ENCODE assay signal across 1 cellular context in the genomic region with DNA sequence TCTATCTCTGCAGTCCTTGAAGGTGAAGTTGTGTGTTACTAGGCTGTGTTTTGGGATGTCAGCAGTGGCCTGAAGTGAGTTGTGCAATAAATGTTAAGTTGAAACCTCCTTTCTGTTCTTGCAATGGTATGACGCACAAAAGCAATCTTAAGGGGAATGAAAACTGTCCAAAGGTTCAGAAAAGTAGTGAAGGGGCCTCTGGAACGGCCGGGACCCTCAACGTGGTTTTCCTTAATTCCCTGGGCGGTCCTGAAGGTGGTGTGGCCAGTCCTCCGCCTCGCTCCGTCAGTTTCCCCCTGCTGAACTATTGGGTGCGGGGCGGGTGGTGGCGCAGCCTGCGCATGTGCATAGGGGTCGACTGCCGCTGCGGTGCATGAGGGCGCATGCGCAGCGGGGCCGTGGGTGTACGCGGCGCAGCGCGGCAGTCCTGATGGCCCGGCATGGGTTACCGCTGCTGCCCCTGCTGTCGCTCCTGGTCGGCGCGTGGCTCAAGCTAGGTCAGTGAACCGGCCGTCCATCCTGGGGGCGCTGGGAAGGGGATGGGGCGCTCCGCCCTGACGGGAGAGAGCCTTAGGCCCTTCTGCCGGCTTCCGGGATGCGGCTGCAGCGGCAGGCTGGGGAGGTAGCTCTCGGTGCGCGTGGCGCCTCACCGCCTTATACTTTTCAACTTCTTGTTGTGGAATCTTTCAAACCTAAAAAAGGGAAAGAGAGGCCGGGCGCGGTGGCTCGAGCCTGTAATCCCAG.
TF ChIP-seq lines count a peak whose summit lies in the region.

A gene (plus strand): TSS at position 405 of the 744 bp plus-strand sequence. CDS start 26 bp downstream, at position 431.

TF ChIP-seq in K562, 482 proteins besides CTCF, POLR2A, EP300 and RAD21 (continued from another document and continues in another):
- TF ChIP-seq RFX5 (IDR thresholded peaks at IDR 0.05; ENCODE audit: low read depth, low read length): no peak
- no peak for TF ChIP-seq HDAC3 (IDR thresholded peaks at IDR 0.05; ENCODE audit: borderline replicate concordance, partially characterized antibody)
- TF ChIP-seq, protein P1, sequence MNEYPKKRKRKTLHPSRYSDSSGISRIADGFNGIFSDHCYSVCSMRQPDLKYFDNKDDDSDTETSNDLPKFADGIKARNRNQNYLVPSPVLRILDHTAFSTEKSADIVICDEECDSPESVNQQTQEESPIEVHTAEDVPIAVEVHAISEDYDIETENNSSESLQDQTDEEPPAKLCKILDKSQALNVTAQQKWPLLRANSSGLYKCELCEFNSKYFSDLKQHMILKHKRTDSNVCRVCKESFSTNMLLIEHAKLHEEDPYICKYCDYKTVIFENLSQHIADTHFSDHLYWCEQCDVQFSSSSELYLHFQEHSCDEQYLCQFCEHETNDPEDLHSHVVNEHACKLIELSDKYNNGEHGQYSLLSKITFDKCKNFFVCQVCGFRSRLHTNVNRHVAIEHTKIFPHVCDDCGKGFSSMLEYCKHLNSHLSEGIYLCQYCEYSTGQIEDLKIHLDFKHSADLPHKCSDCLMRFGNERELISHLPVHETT (CRISPR knock-in tag; conservative IDR thresholded peaks at IDR 0.05 in 1 of 2, IDR thresholded peaks at IDR 0.05 in 1 of 2): no peak
- TF ChIP-seq HIVEP1 (CRISPR knock-in tag; IDR thresholded peaks at IDR 0.05): no peak
- TF ChIP-seq, protein P2, sequence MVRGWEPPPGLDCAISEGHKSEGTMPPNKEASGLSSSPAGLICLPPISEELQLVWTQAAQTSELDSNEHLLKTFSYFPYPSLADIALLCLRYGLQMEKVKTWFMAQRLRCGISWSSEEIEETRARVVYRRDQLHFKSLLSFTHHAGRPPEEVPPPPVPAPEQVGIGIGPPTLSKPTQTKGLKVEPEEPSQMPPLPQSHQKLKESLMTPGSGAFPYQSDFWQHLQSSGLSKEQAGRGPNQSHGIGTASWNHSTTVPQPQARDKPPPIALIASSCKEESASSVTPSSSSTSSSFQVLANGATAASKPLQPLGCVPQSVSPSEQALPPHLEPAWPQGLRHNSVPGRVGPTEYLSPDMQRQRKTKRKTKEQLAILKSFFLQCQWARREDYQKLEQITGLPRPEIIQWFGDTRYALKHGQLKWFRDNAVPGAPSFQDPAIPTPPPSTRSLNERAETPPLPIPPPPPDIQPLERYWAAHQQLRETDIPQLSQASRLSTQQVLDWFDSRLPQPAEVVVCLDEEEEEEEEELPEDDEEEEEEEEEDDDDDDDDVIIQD (CRISPR knock-in tag; IDR thresholded peaks at IDR 0.05): no peak
- TF ChIP-seq, protein P3, sequence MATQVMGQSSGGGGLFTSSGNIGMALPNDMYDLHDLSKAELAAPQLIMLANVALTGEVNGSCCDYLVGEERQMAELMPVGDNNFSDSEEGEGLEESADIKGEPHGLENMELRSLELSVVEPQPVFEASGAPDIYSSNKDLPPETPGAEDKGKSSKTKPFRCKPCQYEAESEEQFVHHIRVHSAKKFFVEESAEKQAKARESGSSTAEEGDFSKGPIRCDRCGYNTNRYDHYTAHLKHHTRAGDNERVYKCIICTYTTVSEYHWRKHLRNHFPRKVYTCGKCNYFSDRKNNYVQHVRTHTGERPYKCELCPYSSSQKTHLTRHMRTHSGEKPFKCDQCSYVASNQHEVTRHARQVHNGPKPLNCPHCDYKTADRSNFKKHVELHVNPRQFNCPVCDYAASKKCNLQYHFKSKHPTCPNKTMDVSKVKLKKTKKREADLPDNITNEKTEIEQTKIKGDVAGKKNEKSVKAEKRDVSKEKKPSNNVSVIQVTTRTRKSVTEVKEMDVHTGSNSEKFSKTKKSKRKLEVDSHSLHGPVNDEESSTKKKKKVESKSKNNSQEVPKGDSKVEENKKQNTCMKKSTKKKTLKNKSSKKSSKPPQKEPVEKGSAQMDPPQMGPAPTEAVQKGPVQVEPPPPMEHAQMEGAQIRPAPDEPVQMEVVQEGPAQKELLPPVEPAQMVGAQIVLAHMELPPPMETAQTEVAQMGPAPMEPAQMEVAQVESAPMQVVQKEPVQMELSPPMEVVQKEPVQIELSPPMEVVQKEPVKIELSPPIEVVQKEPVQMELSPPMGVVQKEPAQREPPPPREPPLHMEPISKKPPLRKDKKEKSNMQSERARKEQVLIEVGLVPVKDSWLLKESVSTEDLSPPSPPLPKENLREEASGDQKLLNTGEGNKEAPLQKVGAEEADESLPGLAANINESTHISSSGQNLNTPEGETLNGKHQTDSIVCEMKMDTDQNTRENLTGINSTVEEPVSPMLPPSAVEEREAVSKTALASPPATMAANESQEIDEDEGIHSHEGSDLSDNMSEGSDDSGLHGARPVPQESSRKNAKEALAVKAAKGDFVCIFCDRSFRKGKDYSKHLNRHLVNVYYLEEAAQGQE (CRISPR knock-in tag; IDR thresholded peaks at IDR 0.05; ENCODE audit: low read depth): no peak; the same call in none of the 2 replicates
- TF ChIP-seq, protein P4, sequence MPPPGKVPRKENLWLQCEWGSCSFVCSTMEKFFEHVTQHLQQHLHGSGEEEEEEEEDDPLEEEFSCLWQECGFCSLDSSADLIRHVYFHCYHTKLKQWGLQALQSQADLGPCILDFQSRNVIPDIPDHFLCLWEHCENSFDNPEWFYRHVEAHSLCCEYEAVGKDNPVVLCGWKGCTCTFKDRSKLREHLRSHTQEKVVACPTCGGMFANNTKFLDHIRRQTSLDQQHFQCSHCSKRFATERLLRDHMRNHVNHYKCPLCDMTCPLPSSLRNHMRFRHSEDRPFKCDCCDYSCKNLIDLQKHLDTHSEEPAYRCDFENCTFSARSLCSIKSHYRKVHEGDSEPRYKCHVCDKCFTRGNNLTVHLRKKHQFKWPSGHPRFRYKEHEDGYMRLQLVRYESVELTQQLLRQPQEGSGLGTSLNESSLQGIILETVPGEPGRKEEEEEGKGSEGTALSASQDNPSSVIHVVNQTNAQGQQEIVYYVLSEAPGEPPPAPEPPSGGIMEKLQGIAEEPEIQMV (tag; conservative IDR thresholded peaks at IDR 0.05; ENCODE audit: low read depth): no peak
- TF ChIP-seq ZNF445 (CRISPR knock-in tag; IDR thresholded peaks at IDR 0.05; ENCODE audit: low read depth): no peak
- TF ChIP-seq, protein P5, sequence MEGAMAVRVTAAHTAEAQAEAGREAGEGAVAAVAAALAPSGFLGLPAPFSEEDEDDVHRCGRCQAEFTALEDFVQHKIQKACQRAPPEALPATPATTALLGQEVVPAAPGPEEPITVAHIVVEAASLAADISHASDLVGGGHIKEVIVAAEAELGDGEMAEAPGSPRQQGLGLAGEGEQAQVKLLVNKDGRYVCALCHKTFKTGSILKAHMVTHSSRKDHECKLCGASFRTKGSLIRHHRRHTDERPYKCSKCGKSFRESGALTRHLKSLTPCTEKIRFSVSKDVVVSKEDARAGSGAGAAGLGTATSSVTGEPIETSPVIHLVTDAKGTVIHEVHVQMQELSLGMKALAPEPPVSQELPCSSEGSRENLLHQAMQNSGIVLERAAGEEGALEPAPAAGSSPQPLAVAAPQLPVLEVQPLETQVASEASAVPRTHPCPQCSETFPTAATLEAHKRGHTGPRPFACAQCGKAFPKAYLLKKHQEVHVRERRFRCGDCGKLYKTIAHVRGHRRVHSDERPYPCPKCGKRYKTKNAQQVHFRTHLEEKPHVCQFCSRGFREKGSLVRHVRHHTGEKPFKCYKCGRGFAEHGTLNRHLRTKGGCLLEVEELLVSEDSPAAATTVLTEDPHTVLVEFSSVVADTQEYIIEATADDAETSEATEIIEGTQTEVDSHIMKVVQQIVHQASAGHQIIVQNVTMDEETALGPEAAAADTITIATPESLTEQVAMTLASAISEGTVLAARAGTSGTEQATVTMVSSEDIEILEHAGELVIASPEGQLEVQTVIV (CRISPR knock-in tag; IDR thresholded peaks at IDR 0.05; ENCODE audit: borderline replicate concordance): no peak
- TF ChIP-seq SAFB (IDR thresholded peaks at IDR 0.05; ENCODE audit: borderline replicate concordance, low read depth, low read length): no peak
- no peak for TF ChIP-seq SLC30A9 (CRISPR knock-in tag; IDR thresholded peaks at IDR 0.05)
- TF ChIP-seq, protein P6, sequence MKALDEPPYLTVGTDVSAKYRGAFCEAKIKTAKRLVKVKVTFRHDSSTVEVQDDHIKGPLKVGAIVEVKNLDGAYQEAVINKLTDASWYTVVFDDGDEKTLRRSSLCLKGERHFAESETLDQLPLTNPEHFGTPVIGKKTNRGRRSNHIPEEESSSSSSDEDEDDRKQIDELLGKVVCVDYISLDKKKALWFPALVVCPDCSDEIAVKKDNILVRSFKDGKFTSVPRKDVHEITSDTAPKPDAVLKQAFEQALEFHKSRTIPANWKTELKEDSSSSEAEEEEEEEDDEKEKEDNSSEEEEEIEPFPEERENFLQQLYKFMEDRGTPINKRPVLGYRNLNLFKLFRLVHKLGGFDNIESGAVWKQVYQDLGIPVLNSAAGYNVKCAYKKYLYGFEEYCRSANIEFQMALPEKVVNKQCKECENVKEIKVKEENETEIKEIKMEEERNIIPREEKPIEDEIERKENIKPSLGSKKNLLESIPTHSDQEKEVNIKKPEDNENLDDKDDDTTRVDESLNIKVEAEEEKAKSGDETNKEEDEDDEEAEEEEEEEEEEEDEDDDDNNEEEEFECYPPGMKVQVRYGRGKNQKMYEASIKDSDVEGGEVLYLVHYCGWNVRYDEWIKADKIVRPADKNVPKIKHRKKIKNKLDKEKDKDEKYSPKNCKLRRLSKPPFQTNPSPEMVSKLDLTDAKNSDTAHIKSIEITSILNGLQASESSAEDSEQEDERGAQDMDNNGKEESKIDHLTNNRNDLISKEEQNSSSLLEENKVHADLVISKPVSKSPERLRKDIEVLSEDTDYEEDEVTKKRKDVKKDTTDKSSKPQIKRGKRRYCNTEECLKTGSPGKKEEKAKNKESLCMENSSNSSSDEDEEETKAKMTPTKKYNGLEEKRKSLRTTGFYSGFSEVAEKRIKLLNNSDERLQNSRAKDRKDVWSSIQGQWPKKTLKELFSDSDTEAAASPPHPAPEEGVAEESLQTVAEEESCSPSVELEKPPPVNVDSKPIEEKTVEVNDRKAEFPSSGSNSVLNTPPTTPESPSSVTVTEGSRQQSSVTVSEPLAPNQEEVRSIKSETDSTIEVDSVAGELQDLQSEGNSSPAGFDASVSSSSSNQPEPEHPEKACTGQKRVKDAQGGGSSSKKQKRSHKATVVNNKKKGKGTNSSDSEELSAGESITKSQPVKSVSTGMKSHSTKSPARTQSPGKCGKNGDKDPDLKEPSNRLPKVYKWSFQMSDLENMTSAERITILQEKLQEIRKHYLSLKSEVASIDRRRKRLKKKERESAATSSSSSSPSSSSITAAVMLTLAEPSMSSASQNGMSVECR (CRISPR knock-in tag; IDR thresholded peaks at IDR 0.05): no peak; the same call in 1 of the 2 replicates
- TF ChIP-seq HDAC6 (IDR thresholded peaks at IDR 0.05; ENCODE audit: low read depth, low read length): no peak
- TF ChIP-seq, protein P7, sequence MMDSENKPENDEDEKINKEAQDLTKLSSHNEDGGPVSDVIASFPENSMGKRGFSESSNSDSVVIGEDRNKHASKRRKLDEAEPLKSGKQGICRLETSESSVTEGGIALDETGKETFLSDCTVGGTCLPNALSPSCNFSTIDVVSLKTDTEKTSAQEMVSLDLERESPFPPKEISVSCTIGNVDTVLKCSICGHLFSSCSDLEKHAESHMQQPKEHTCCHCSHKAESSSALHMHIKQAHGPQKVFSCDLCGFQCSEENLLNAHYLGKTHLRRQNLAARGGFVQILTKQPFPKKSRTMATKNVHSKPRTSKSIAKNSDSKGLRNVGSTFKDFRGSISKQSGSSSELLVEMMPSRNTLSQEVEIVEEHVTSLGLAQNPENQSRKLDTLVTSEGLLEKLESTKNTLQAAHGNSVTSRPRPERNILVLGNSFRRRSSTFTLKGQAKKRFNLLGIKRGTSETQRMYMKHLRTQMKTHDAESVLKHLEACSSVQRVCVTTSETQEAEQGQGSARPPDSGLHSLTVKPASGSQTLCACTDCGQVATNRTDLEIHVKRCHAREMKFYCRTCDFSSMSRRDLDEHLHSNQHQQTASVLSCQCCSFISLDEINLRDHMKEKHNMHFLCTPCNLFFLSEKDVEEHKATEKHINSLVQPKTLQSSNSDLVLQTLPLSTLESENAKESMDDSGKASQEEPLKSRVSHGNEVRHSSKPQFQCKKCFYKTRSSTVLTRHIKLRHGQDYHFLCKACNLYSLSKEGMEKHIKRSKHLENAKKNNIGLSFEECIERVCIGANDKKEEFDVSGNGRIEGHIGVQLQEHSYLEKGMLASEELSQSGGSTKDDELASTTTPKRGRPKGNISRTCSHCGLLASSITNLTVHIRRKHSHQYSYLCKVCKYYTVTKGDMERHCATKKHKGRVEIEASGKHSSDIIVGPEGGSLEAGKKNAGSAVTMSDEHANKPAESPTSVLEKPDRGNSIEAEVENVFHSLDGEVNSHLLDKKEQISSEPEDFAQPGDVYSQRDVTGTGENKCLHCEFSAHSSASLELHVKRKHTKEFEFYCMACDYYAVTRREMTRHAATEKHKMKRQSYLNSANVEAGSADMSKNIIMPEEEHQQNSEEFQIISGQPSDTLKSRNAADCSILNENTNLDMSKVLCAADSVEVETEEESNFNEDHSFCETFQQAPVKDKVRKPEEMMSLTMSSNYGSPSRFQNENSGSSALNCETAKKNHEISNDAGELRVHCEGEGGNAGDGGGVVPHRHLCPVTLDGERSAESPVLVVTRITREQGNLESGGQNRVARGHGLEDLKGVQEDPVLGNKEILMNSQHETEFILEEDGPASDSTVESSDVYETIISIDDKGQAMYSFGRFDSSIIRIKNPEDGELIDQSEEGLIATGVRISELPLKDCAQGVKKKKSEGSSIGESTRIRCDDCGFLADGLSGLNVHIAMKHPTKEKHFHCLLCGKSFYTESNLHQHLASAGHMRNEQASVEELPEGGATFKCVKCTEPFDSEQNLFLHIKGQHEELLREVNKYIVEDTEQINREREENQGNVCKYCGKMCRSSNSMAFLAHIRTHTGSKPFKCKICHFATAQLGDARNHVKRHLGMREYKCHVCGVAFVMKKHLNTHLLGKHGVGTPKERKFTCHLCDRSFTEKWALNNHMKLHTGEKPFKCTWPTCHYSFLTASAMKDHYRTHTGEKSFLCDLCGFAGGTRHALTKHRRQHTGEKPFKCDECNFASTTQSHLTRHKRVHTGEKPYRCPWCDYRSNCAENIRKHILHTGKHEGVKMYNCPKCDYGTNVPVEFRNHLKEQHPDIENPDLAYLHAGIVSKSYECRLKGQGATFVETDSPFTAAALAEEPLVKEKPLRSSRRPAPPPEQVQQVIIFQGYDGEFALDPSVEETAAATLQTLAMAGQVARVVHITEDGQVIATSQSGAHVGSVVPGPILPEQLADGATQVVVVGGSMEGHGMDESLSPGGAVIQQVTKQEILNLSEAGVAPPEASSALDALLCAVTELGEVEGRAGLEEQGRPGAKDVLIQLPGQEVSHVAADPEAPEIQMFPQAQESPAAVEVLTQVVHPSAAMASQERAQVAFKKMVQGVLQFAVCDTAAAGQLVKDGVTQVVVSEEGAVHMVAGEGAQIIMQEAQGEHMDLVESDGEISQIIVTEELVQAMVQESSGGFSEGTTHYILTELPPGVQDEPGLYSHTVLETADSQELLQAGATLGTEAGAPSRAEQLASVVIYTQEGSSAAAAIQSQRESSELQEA (IDR thresholded peaks at IDR 0.05; ENCODE audit: low read depth): no peak
- TF ChIP-seq SRF (CRISPR knock-in tag; IDR thresholded peaks at IDR 0.05): peak in 1 of 2 experiments; percentile 21; a peak in 1 of 4 replicates
- no peak for TF ChIP-seq KDM1A (IDR thresholded peaks at IDR 0.05)
- TF ChIP-seq TCF7 (IDR thresholded peaks at IDR 0.05; ENCODE audit: borderline replicate concordance): no peak
- TF ChIP-seq ZNF785 (CRISPR knock-in tag; IDR thresholded peaks at IDR 0.05): no peak
- TF ChIP-seq CBX5 (IDR thresholded peaks at IDR 0.05; ENCODE audit: borderline replicate concordance, low read depth): no peak
- TF ChIP-seq, protein P8, sequence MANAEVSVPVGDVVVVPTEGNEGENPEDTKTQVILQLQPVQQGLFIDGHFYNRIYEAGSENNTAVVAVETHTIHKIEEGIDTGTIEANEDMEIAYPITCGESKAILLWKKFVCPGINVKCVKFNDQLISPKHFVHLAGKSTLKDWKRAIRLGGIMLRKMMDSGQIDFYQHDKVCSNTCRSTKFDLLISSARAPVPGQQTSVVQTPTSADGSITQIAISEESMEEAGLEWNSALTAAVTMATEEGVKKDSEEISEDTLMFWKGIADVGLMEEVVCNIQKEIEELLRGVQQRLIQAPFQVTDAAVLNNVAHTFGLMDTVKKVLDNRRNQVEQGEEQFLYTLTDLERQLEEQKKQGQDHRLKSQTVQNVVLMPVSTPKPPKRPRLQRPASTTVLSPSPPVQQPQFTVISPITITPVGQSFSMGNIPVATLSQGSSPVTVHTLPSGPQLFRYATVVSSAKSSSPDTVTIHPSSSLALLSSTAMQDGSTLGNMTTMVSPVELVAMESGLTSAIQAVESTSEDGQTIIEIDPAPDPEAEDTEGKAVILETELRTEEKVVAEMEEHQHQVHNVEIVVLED (CRISPR knock-in tag; IDR thresholded peaks at IDR 0.05): peak; percentile 65
- TF ChIP-seq SMARCA5 (IDR thresholded peaks at IDR 0.05): no peak
